In genomic region chr3:49339947-49340800, GRCh38 we compare ENCODE assay signal across 1 cellular context.
TF ChIP-seq lines count a peak whose summit lies in the region.

Gene USP4 (minus strand): TSS chr3:49340053. CDS start chr3:49340024, 29 bp downstream.

TF ChIP-seq in HepG2, 621 proteins besides CTCF, POLR2A, EP300 and RAD21 (continued from another document and continues in another):
- TF ChIP-seq ZNF142 (CRISPR knock-in tag; IDR thresholded peaks at IDR 0.05): peak; percentile 91
- peak; percentile 89 for TF ChIP-seq ZKSCAN8 (CRISPR knock-in tag; IDR thresholded peaks at IDR 0.05; ENCODE audit: borderline replicate concordance)
- no peak for TF ChIP-seq SETDB1 (CRISPR knock-in tag; IDR thresholded peaks at IDR 0.05; ENCODE audit: borderline replicate concordance)
- TF ChIP-seq HES4 (CRISPR knock-in tag; IDR thresholded peaks at IDR 0.05; ENCODE audit: borderline replicate concordance): peak; percentile 95; the same call in 1 of the 2 replicates
- TF ChIP-seq ZNF24 (IDR thresholded peaks at IDR 0.05): no peak
- TF ChIP-seq FOXO1 (CRISPR knock-in tag; IDR thresholded peaks at IDR 0.05): peak; percentile 58; the same call in 1 of the 2 replicates
- TF ChIP-seq CHD4 (IDR thresholded peaks at IDR 0.05; ENCODE audit: borderline replicate concordance, low read length): peak; percentile 44; the same call in 1 of the 2 replicates
- TF ChIP-seq IKZF1 (IDR thresholded peaks at IDR 0.05): no peak
- peak; percentile 90; the same call in 1 of the 2 replicates for TF ChIP-seq ZBTB7B (CRISPR knock-in tag; IDR thresholded peaks at IDR 0.05)
- no peak; the same call in 1 of the 2 replicates for TF ChIP-seq ZNF530 (CRISPR knock-in tag; IDR thresholded peaks at IDR 0.05; ENCODE audit: low read depth)
- peak; percentile 34; the same call in 1 of the 2 replicates for TF ChIP-seq ZNF17 (CRISPR knock-in tag; IDR thresholded peaks at IDR 0.05)
- TF ChIP-seq ZNF274 (CRISPR knock-in tag; IDR thresholded peaks at IDR 0.05): peak; percentile 99
- peak; percentile 97 for TF ChIP-seq ARID2 (CRISPR knock-in tag; IDR thresholded peaks at IDR 0.05; ENCODE audit: borderline replicate concordance)
- TF ChIP-seq U2AF2 (IDR thresholded peaks at IDR 0.05; ENCODE audit: low read depth, low read length): no peak
- TF ChIP-seq HMG20B (CRISPR knock-in tag; conservative IDR thresholded peaks at IDR 0.05): no peak; the same call in 1 of the 2 replicates
- TF ChIP-seq STAG1 (CRISPR knock-in tag; IDR thresholded peaks at IDR 0.05): peak; percentile 84
- peak; percentile 33; the same call in 1 of the 2 replicates for TF ChIP-seq SNAPC5 (CRISPR knock-in tag; IDR thresholded peaks at IDR 0.05; ENCODE audit: borderline replicate concordance)
- no peak for TF ChIP-seq ZBTB21 (CRISPR knock-in tag; IDR thresholded peaks at IDR 0.05)
- peak; percentile 89 for TF ChIP-seq POGZ (CRISPR knock-in tag; IDR thresholded peaks at IDR 0.05)
- no peak for TF ChIP-seq MAF1 (CRISPR knock-in tag; IDR thresholded peaks at IDR 0.05; ENCODE audit: borderline replicate concordance)
- TF ChIP-seq ZNF616 (CRISPR knock-in tag; IDR thresholded peaks at IDR 0.05; ENCODE audit: low read depth): peak; percentile 97
- TF ChIP-seq PREB (CRISPR knock-in tag; IDR thresholded peaks at IDR 0.05): no peak
- TF ChIP-seq ZNF788 (CRISPR knock-in tag; IDR thresholded peaks at IDR 0.05; ENCODE audit: borderline replicate concordance): peak; percentile 91
- TF ChIP-seq ZZZ3 (CRISPR knock-in tag; IDR thresholded peaks at IDR 0.05; ENCODE audit: borderline replicate concordance): peak; percentile 96; the same call in 1 of the 2 replicates
- peak; percentile 87; the same call in 1 of the 2 replicates for TF ChIP-seq ZBTB46 (CRISPR knock-in tag; IDR thresholded peaks at IDR 0.05; ENCODE audit: borderline replicate concordance)
- TF ChIP-seq ZBTB14 (CRISPR knock-in tag; IDR thresholded peaks at IDR 0.05): peak; percentile 84
- TF ChIP-seq TP53 (CRISPR knock-in tag; conservative IDR thresholded peaks at IDR 0.05): no peak; the same call in 1 of the 2 replicates
- TF ChIP-seq FOXM1 (CRISPR knock-in tag; IDR thresholded peaks at IDR 0.05): no peak; the same call in 1 of the 2 replicates
- TF ChIP-seq RFXANK (CRISPR knock-in tag; IDR thresholded peaks at IDR 0.05): no peak
- peak; percentile 92 for TF ChIP-seq ZBTB43 (CRISPR knock-in tag; conservative IDR thresholded peaks at IDR 0.05)
- no peak for TF ChIP-seq ZNF260 (CRISPR knock-in tag; IDR thresholded peaks at IDR 0.05; ENCODE audit: borderline replicate concordance, low read depth)
- peak; percentile 70; the same call in 1 of the 2 replicates for TF ChIP-seq ZNF264 (CRISPR knock-in tag; IDR thresholded peaks at IDR 0.05)
- TF ChIP-seq ZNF75D (CRISPR knock-in tag; IDR thresholded peaks at IDR 0.05; ENCODE audit: borderline replicate concordance): peak; percentile 94; the same call in 1 of the 2 replicates
- no peak for TF ChIP-seq SOX6 (IDR thresholded peaks at IDR 0.05)
- peak; percentile 84 for TF ChIP-seq SOX6 (CRISPR knock-in tag; IDR thresholded peaks at IDR 0.05)
- TF ChIP-seq IRX3 (CRISPR knock-in tag; IDR thresholded peaks at IDR 0.05; ENCODE audit: borderline replicate concordance, low read depth): peak; percentile 98
- no peak for TF ChIP-seq SIN3B (IDR thresholded peaks at IDR 0.05; ENCODE audit: low read length)
- peak; percentile 61; the same call in 1 of the 2 replicates for TF ChIP-seq RELA (CRISPR knock-in tag; IDR thresholded peaks at IDR 0.05)
- TF ChIP-seq TRIM22 (IDR thresholded peaks at IDR 0.05): no peak
- TF ChIP-seq ZNF570 (CRISPR knock-in tag; IDR thresholded peaks at IDR 0.05; ENCODE audit: borderline replicate concordance): peak; percentile 96; the same call in 1 of the 2 replicates
- peak; percentile 65 for TF ChIP-seq XRCC5 (optimal IDR thresholded peaks at IDR 0.05; ENCODE audit: low read length)
- no peak for TF ChIP-seq ZNF207 (IDR thresholded peaks at IDR 0.05; ENCODE audit: borderline replicate concordance)
- TF ChIP-seq SCMH1 (CRISPR knock-in tag; IDR thresholded peaks at IDR 0.05; ENCODE audit: borderline replicate concordance): no peak
- peak; percentile 99 for TF ChIP-seq ZNF510 (CRISPR knock-in tag; IDR thresholded peaks at IDR 0.05; ENCODE audit: low read depth)
- TF ChIP-seq ZNF382 (CRISPR knock-in tag; IDR thresholded peaks at IDR 0.05; ENCODE audit: borderline replicate concordance): peak; percentile 40; the same call in 1 of the 2 replicates
- TF ChIP-seq ZNF609 (CRISPR knock-in tag; IDR thresholded peaks at IDR 0.05; ENCODE audit: borderline replicate concordance): peak; percentile 91
- peak; percentile 99 for TF ChIP-seq SRY (CRISPR knock-in tag; IDR thresholded peaks at IDR 0.05)
- no peak for TF ChIP-seq ZKSCAN1 (IDR thresholded peaks at IDR 0.05; ENCODE audit: low read length)
- no peak for TF ChIP-seq SIX1 (CRISPR knock-in tag; IDR thresholded peaks at IDR 0.05; ENCODE audit: borderline replicate concordance)
- peak; percentile 97 for TF ChIP-seq ZFP36L1 (CRISPR knock-in tag; IDR thresholded peaks at IDR 0.05)
- peak; percentile 71; the same call in 1 of the 2 replicates for TF ChIP-seq ZNF839 (CRISPR knock-in tag; IDR thresholded peaks at IDR 0.05; ENCODE audit: borderline replicate concordance)
- peak; percentile 86 for TF ChIP-seq ZFP90 (CRISPR knock-in tag; IDR thresholded peaks at IDR 0.05; ENCODE audit: borderline replicate concordance)
- no peak for TF ChIP-seq SMAD9 (CRISPR knock-in tag; IDR thresholded peaks at IDR 0.05)
